Comparison of ENCODE assay signal across 8 cellular contexts in the genomic region with DNA sequence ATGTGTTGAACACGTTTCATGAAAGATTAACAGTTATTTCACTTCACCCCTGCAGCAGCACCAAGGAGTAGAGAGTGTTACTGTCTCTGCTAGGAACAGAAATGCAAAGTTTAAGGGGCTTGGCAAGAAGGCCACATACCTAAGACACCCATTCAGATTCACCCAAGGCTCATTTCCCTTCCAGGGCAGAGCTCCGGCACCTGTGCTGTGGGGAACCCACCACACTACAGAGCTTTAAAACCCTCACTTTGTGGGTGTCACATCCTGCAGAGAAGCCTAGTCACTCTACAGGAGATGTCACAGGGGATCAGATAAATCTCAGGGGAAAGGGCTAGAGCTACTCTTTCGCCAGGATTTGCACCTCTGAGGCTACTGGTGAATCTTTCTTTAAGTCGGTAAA.
A peak's percentile ranks its signal among the peaks of the same experiment; 100 is the strongest.
DNase-seq lines count a peak whose midpoint lies in the region; ATAC-seq and TF ChIP-seq lines count a peak whose summit lies in the region.

No MANE protein-coding gene starts in this region.

- no peaks in the 10 kb centered on the region for H3K27me3 ChIP-seq in naive thymus-derived CD4-positive, alpha-beta T cell (ENCODE audit: control insufficient read depth in 2 of 2, insufficient read depth in 2 of 2, low read length in 2 of 2)
- no peaks in the 10 kb centered on the region for H3K27me3 ChIP-seq in spleen (replicated peaks in 1 of 7)

- ATAC-seq in GM18909 (IDR thresholded peaks at IDR 0.05; ENCODE audit: poor library complexity, unreplicated experiment) = peak; percentile 78
- ATAC-seq in HG02763 (IDR thresholded peaks at IDR 0.05; ENCODE audit: unreplicated experiment) = peak; percentile 58
- ATAC-seq in naive thymus-derived CD4-positive, alpha-beta T cell = peak; percentile 92

- H3K27ac ChIP-seq in naive thymus-derived CD4-positive, alpha-beta T cell (ENCODE audit: low read depth, low read length) = no peak overlapping the region
- H3K27ac ChIP-seq in spleen = peak overlapping the region in 3 of 8 donors; percentile 5 to 47 (median 44)

- CTCF ChIA-PET in naive thymus-derived CD4-positive, alpha-beta T cell (lab: Charles Lee) = interaction anchor here (1.5 kb wide), 1 partner anchor 21 kb away, joined by 3 read pairs; no protein-coding TSS in a partner anchor

- peak overlapping the region in 8 of 9 donors; percentile 10 to 84 (median 50) for H3K27ac Mint-ChIP-seq in naive thymus-derived CD4-positive, alpha-beta T cell

- no peaks in the 10 kb centered on the region for H3K9me3 ChIP-seq in naive thymus-derived CD4-positive, alpha-beta T cell (ENCODE audit: control insufficient read depth in 2 of 3, low read length in 3 of 3)
- H3K9me3 ChIP-seq in spleen = no peaks in the 10 kb centered on the region

- peaks cover 12 to 33% of the 10 kb centered on the region in 2 donors for H3K4me1 ChIP-seq in naive thymus-derived CD4-positive, alpha-beta T cell (ENCODE audit: control insufficient read depth in 2 of 2, insufficient read depth in 2 of 2, low read length in 2 of 2)
- peaks cover 0 to 26% (median 19%) of the 10 kb centered on the region in 6 donors for H3K4me1 ChIP-seq in spleen

- intact Hi-C loops in naive thymus-derived CD4-positive, alpha-beta T cell (cut with micrococcal nuclease) = loop anchor here (1.0 kb wide), 4 partner anchors 9 to 12 kb away; no protein-coding TSS in a partner anchor
- intact Hi-C loops in spleen (cut with DNase I; ENCODE audit: low total_unique reads) = no loop called here

- TF ChIP-seq POLR2A in spleen (IDR thresholded peaks at IDR 0.05) = no peak

- H3K27me3 Mint-ChIP-seq in naive thymus-derived CD4-positive, alpha-beta T cell = no peaks in the 10 kb centered on the region

- POLR2A ChIA-PET in naive thymus-derived CD4-positive, alpha-beta T cell (lab: Charles Lee) = interaction anchor here (0.9 to 2.2 kb wide), 10 partner anchors 9 to 177 kb away, joined by 3 to 25 read pairs (median 3); partner anchors contain the start of gene KLF6

- H3K36me3 ChIP-seq in naive thymus-derived CD4-positive, alpha-beta T cell (ENCODE audit: control insufficient read depth in 2 of 3, insufficient read depth in 3 of 3, low read length in 3 of 3) = no peaks in the 10 kb centered on the region
- no peaks in the 10 kb centered on the region for H3K36me3 ChIP-seq in spleen

- DNase-seq in T-helper 9 cell (peak; percentile 38), NCI-H345 (lab: John Stamatoyannopoulos, UW) (no peak), spleen (no peak), AG20443 (ENCODE audit: low spot score) (no peak)
- peak in 6 of 9 donors; percentile 32 to 55 (median 40) for DNase-seq in naive thymus-derived CD4-positive, alpha-beta T cell
- DNase-seq in stimulated activated CD4-positive, alpha-beta T cell treated with anti-CD3 and anti-CD28 coated beads, Interleukin-12 subunit alpha, Interleukin-12 subunit beta, amount 100 ng/mL, for 4 hours = no peak

- H3K9me3 Mint-ChIP-seq in naive thymus-derived CD4-positive, alpha-beta T cell = peaks cover 0 to 5% (median 0%) of the 10 kb centered on the region in 11 donors

- WGBS in spleen, 5 donors = 51 to 72% (median 65%) methylated on average over 4 of the region's 4 CpGs

- H3K4me3 ChIP-seq in naive thymus-derived CD4-positive, alpha-beta T cell (ENCODE audit: low read length) = no peak overlapping the region
- no peak overlapping the region for H3K4me3 ChIP-seq in spleen

- no peak for TF ChIP-seq CTCF in spleen (IDR thresholded peaks at IDR 0.05 in 8 of 11, conservative IDR thresholded peaks at IDR 0.05 in 3 of 11)

- H3K4me3 Mint-ChIP-seq in naive thymus-derived CD4-positive, alpha-beta T cell = peak overlapping the region in 6 of 10 donors; percentile 8 to 70 (median 28)

- H3K4me1 Mint-ChIP-seq in naive thymus-derived CD4-positive, alpha-beta T cell = peaks cover 12 to 43% (median 18%) of the 10 kb centered on the region in 7 donors

- H3K36me3 Mint-ChIP-seq in naive thymus-derived CD4-positive, alpha-beta T cell = peaks cover 0 to 9% (median 0%) of the 10 kb centered on the region in 5 donors

Comparison
In these comparisons a context has a peak if more than half of its experiments do, and no peak if none do; other contexts are left out.
1. DNase-seq: peak in T-helper 9 cell (single experiment) and naive thymus-derived CD4-positive, alpha-beta T cell (6 of 9); none in NCI-H345 (single experiment), spleen (single experiment), stimulated activated CD4-positive, alpha-beta T cell treated with anti-CD3 and anti-CD28 coated beads, Interleukin-12 subunit alpha, Interleukin-12 subunit beta, amount 100 ng/mL, for 4 hours (single experiment) and AG20443 (single experiment).
2. Peak in every context shown above with its lines, with median percentiles within 50 percentile points of each other: ATAC-seq.